Comparison of ENCODE assay signal across 28 cellular contexts in the genomic region with DNA sequence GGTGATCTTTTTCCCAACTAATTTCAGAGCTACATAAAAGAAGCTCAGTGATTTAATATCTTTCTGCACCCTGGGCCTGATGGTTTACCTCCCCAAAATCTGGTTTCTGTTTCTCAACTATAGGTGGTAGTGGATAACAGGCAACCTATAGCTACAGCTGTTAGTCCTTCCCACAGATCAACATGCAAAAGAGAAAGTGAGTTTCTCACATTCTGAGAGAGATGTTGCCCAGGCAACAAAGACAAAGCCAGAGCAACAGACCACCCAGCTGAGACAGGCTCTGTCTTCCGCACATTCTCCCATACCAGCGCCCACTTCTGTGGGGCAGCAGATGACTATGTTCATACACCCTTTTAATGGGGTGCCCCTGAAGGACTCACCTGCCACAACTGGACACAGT. TPM values are rescaled to one million over a fixed set of nuclear protein-coding genes. Genes with fewer than 3 reads are reported as not detected.
DNase-seq lines count a peak whose midpoint lies in the region; TF ChIP-seq lines count a peak whose summit lies in the region.
"Had no signal": no experiment of that assay in that cellular context is flagged by ENCODE, and none has a peak within 500 bp of the region (broad histone marks: within the 10 kb centered on the region; RNA-seq: fewer than 3 reads in every experiment).

No MANE protein-coding gene starts in this region.

- H3K4me3 ChIP-seq in HUES64 (ENCODE audit: low read length): no peak overlapping the region
- H3K4me3 ChIP-seq: BLaER1 treated with 17β-estradiol and CSF1 and Interleukin-3, amounts not matched to agents 10 nM and 100 nM; dorsolateral prefrontal cortex; skin epidermis; stomach; tibial artery had no signal

- WGBS in HUES64: 26% methylated on average over 2 of the region's 2 CpGs

- no TSS peak for BruUV-seq in MCF 10A (replicated peaks; lab: Mats Ljungman, UMichigan)

- H3K27me3 Mint-ChIP-seq in immature natural killer cell (ENCODE audit: low read depth in 3 of 3) (peaks cover 0 to 8% (median 0%) of the 10 kb centered on the region in 3 donors), MCF 10A (ENCODE audit: insufficient read depth, unreplicated experiment) (no peaks in the 10 kb centered on the region)
- H3K27me3 Mint-ChIP-seq: activated naive CD8-positive, alpha-beta T cell treated with anti-CD3 and anti-CD28 coated beads for 36 hours had no signal

- no peaks in the 10 kb centered on the region for H3K36me3 ChIP-seq in HUES64 (ENCODE audit: insufficient read depth, low read length)
- H3K36me3 ChIP-seq: BLaER1 treated with 17β-estradiol and CSF1 and Interleukin-3, amounts not matched to agents 10 nM and 100 nM; stomach; tibial artery had no signal

- H3K27me3 ChIP-seq in HUES64 (ENCODE audit: insufficient read depth, low read length): no peaks in the 10 kb centered on the region
- H3K27me3 ChIP-seq: BLaER1 treated with 17β-estradiol and CSF1 and Interleukin-3, amounts not matched to agents 10 nM and 100 nM; dorsolateral prefrontal cortex; stomach; tibial artery had no signal

- H3K27ac ChIP-seq in HUES64 (ENCODE audit: low read depth, low read length): peak overlapping the region; percentile 32; the same call in 1 of the 2 replicates
- H3K27ac ChIP-seq: BLaER1 treated with 17β-estradiol and CSF1 and Interleukin-3, amounts not matched to agents 10 nM and 100 nM; KMS-11; skin epidermis; stomach; tibial artery had no signal

- H3K9ac ChIP-seq in HUES64 (ENCODE audit: low read depth, low read length): no peak overlapping the region
- H3K9ac ChIP-seq: BLaER1 treated with 17β-estradiol and CSF1 and Interleukin-3, amounts not matched to agents 10 nM and 100 nM; KMS-11 had no signal

- no peaks in the 10 kb centered on the region for H3K9me3 ChIP-seq in HUES64 (ENCODE audit: insufficient read depth, low read depth, low read length)
- H3K9me3 ChIP-seq: BLaER1 treated with 17β-estradiol and CSF1 and Interleukin-3, amounts not matched to agents 10 nM and 100 nM; stomach; tibial artery had no signal

- H3K4me1 Mint-ChIP-seq in immature natural killer cell (peaks cover 32 to 39% of the 10 kb centered on the region in 2 donors), MCF 10A (ENCODE audit: insufficient read depth, unreplicated experiment) (no peaks in the 10 kb centered on the region)

- DNase-seq in ecto neural progenitor cell (ENCODE audit: low spot score): peak; percentile 64
- peak; percentile 36 to 39 (median 38) for DNase-seq in immature natural killer cell
- peak; percentile 63 for DNase-seq in retina
- no peak for DNase-seq in dedifferentiated amniotic fluid mesenchymal stem cell (ENCODE audit: extremely low spot score)
- no peak for DNase-seq in superior temporal gyrus (ENCODE audit: extremely low spot score)
- DNase-seq in MCF 10A (ENCODE audit: unreplicated experiment): no peak
- DNase-seq: activated CD4-positive, alpha-beta T cell treated with anti-CD3 and anti-CD28 coated beads for 36 hours; activated CD8-positive, alpha-beta T cell treated with anti-CD3 and anti-CD28 coated beads, Interleukin-2, amount 10 ng/mL, durations not matched to agents 7 days and 5 days; activated effector memory CD4-positive, alpha-beta T cell treated with anti-CD3 and anti-CD28 coated beads, Interleukin-2, amount 50 U/mL, for 16 hours; activated naive CD8-positive, alpha-beta T cell treated with anti-CD3 and anti-CD28 coated beads for 36 hours; aorta; COR-L47; DMS53; dorsolateral prefrontal cortex; GDM1; left cardiac atrium; NCI-H1436; NCI-H2081 treated with DMSO at 0.1 percent for 48 hours; PC-3; stomach; tibial artery had no signal

- no peak for TF ChIP-seq CTCF in MCF 10A (IDR thresholded peaks at IDR 0.05; ENCODE audit: unreplicated experiment)

- CTCF ChIA-PET in MCF 10A (lab: Yijun Ruan, JAX): interaction anchor here (0.5 to 1.6 kb wide), 10 partner anchors 11 to 378 kb away, joined by 3 to 4 read pairs (median 3); no protein-coding TSS in a partner anchor

- H3K27ac Mint-ChIP-seq in immature natural killer cell (peak overlapping the region in 5 of 6 donors; percentile 1 to 54 (median 46)), MCF 10A (ENCODE audit: low read depth, unreplicated experiment) (no peak overlapping the region)
- H3K27ac Mint-ChIP-seq: activated CD4-positive, alpha-beta T cell treated with anti-CD3 and anti-CD28 coated beads for 36 hours; activated CD8-positive, alpha-beta T cell treated with anti-CD3 and anti-CD28 coated beads, Interleukin-2, amount 10 ng/mL, durations not matched to agents 7 days and 5 days; activated naive CD8-positive, alpha-beta T cell treated with anti-CD3 and anti-CD28 coated beads for 36 hours had no signal

- peaks cover 16% of the 10 kb centered on the region for H3K4me1 ChIP-seq in HUES64 (ENCODE audit: insufficient read depth, low read length)
- H3K4me1 ChIP-seq: BLaER1 treated with 17β-estradiol and CSF1 and Interleukin-3, amounts not matched to agents 10 nM and 100 nM; stomach; tibial artery had no signal

- H3K9me3 Mint-ChIP-seq in immature natural killer cell (no peaks in the 10 kb centered on the region), MCF 10A (ENCODE audit: unreplicated experiment) (no peaks in the 10 kb centered on the region)

- no peaks in the 10 kb centered on the region for H3K36me3 Mint-ChIP-seq in immature natural killer cell
- H3K36me3 Mint-ChIP-seq in MCF 10A (ENCODE audit: insufficient read depth, unreplicated experiment): peaks cover 5% of the 10 kb centered on the region

- POLR2A ChIA-PET in MCF 10A (lab: Yijun Ruan, JAX): interaction anchor here (0.6 to 0.7 kb wide), 2 partner anchors 123 to 606 kb away, joined by 3 read pairs; no protein-coding TSS in a partner anchor

- intact Hi-C loops in MCF 10A (cut with micrococcal nuclease): no loop called here

- H3K4me3 Mint-ChIP-seq in immature natural killer cell: no peak overlapping the region
- no peak overlapping the region for H3K4me3 Mint-ChIP-seq in MCF 10A (ENCODE audit: unreplicated experiment)
- H3K4me3 Mint-ChIP-seq: activated CD4-positive, alpha-beta T cell treated with anti-CD3 and anti-CD28 coated beads for 36 hours; activated CD8-positive, alpha-beta T cell treated with anti-CD3 and anti-CD28 coated beads, Interleukin-2, amount 10 ng/mL, durations not matched to agents 7 days and 5 days; activated naive CD8-positive, alpha-beta T cell treated with anti-CD3 and anti-CD28 coated beads for 36 hours had no signal

RNA-seq across cellular contexts. Expression of a gene that starts 40.7 kb away (rescaled TPM):
- polyA plus RNA-seq in HUES64 (2013, experiment 1 of 2): 24.5 TPM
- 24.2 TPM for polyA plus RNA-seq in HUES64 (2013, experiment 2 of 2)
- 10 to 100 TPM; 35.6 to 62.3 (median 41.0) TPM for polyA plus RNA-seq in immature natural killer cell
- 0.54 TPM in 1 of 2 replicates, not detected in the other for total RNA-seq in MCF 10A (2022)
- total RNA-seq: NCI-H460, osteocyte, PC-3 had no signal
- polyA plus RNA-seq: AG04450 had no signal

Comparison
In these comparisons a context has a peak if more than half of its experiments do, and no peak if none do; other contexts are left out.
1. DNase-seq: peak in ecto neural progenitor cell (single experiment), immature natural killer cell (3 of 3) and retina (single experiment); none in dedifferentiated amniotic fluid mesenchymal stem cell (single experiment), superior temporal gyrus (single experiment) and MCF 10A (single experiment).